Comparison of ENCODE assay signal across 11 cellular contexts in the genomic region with DNA sequence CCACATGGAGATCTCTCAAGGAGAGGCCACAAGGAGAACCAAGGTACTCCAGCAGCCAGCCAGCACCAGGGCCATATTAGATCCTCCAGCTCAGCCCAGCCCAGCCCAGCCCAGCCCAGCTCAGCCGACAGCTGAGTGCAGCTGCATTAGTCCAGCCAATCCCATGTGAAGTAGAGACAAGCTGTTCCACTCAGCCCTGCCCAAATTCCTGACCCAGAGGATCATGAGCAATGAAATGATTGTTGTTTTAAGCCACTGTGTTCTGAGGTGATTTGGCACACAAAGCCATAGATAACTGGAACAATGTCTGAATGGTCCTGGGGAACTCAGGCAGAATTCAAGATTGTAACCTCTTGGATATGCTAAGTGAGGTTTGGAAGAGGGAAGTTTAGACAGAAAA. TPM values are rescaled to one million over a fixed set of nuclear protein-coding genes. Genes with fewer than 3 reads are reported as not detected.
DNase-seq lines count a peak whose midpoint lies in the region; ATAC-seq, FAIRE-seq and TF ChIP-seq lines count a peak whose summit lies in the region.
"Had no signal": no experiment of that assay in that cellular context is flagged by ENCODE, and none has a peak within 500 bp of the region (broad histone marks: within the 10 kb centered on the region; RNA-seq: fewer than 3 reads in every experiment).

No MANE protein-coding gene starts in this region.

- H3K4me3 ChIP-seq in fibroblast of mammary gland (ENCODE audit: control insufficient read depth, low read depth, low read length) (no peak overlapping the region), mucosa of stomach (ENCODE audit: low read length) (no peak overlapping the region)
- H3K4me3 ChIP-seq: BLaER1 treated with 17β-estradiol and CSF1 and Interleukin-3, amounts not matched to agents 10 nM and 100 nM had no signal

- no peaks in the 10 kb centered on the region for H3K9me3 Mint-ChIP-seq in activated CD8-positive, alpha-beta T cell treated with anti-CD3 and anti-CD28 coated beads for 36 hours

- no peak for TF ChIP-seq CTCF in fibroblast of mammary gland (conservative IDR thresholded peaks at IDR 0.05; ENCODE audit: control insufficient read depth, insufficient read depth, low read depth, low read length)
- TF ChIP-seq CTCF in activated CD8-positive, alpha-beta T cell treated with anti-CD3 and anti-CD28 coated beads for 36 hours (IDR thresholded peaks at IDR 0.05) = no peak

- H3K36me3 Mint-ChIP-seq in activated CD8-positive, alpha-beta T cell treated with anti-CD3 and anti-CD28 coated beads for 36 hours (ENCODE audit: low read depth) = no peaks in the 10 kb centered on the region

- no peaks in the 10 kb centered on the region for H3K36me3 ChIP-seq in mucosa of stomach (ENCODE audit: control insufficient read depth, insufficient read depth, low read length)
- H3K36me3 ChIP-seq: BLaER1 treated with 17β-estradiol and CSF1 and Interleukin-3, amounts not matched to agents 10 nM and 100 nM; neutrophil had no signal

- no peaks in the 10 kb centered on the region for H3K9me3 ChIP-seq in mucosa of stomach (ENCODE audit: control insufficient read depth, low read length)
- H3K9me3 ChIP-seq: neutrophil had no signal

- H3K27me3 Mint-ChIP-seq in activated CD8-positive, alpha-beta T cell treated with anti-CD3 and anti-CD28 coated beads for 36 hours = peaks cover 3% of the 10 kb centered on the region

- no peak for FAIRE-seq in RCC 7860 (lab: Jason Lieb, UNC)

- H3K4me1 Mint-ChIP-seq in activated CD8-positive, alpha-beta T cell treated with anti-CD3 and anti-CD28 coated beads for 36 hours (ENCODE audit: low read depth) = no peaks in the 10 kb centered on the region

- POLR2A ChIA-PET in activated CD8-positive, alpha-beta T cell treated with anti-CD3 and anti-CD28 coated beads for 36 hours (lab: Charles Lee) = no interaction called here

- no peak overlapping the region for H3K4me3 Mint-ChIP-seq in activated CD8-positive, alpha-beta T cell treated with anti-CD3 and anti-CD28 coated beads for 36 hours

- no peak for ATAC-seq in activated CD8-positive, alpha-beta T cell treated with anti-CD3 and anti-CD28 coated beads for 36 hours

- no peak overlapping the region for H3K27ac Mint-ChIP-seq in activated CD8-positive, alpha-beta T cell treated with anti-CD3 and anti-CD28 coated beads for 36 hours

- H3K4me1 ChIP-seq in mucosa of stomach (ENCODE audit: control insufficient read depth, insufficient read depth, low read length) = peaks cover 88% of the 10 kb centered on the region

- no peaks in the 10 kb centered on the region for H3K27me3 ChIP-seq in mucosa of stomach (ENCODE audit: control insufficient read depth, insufficient read depth, low read length)

- intact Hi-C loops in activated CD8-positive, alpha-beta T cell treated with anti-CD3 and anti-CD28 coated beads for 36 hours (cut with micrococcal nuclease) = loop anchor here (5.0 kb wide), 1 partner anchor 51 kb away; no protein-coding TSS in a partner anchor

- CTCF ChIA-PET in activated CD8-positive, alpha-beta T cell treated with anti-CD3 and anti-CD28 coated beads for 36 hours (lab: Charles Lee) = no interaction called here

- DNase-seq in AG08396 (ENCODE audit: low spot score) (peak; percentile 66), RCC 7860 (ENCODE audit: low spot score) (peak; percentile 63), fibroblast of mammary gland (ENCODE audit: low read depth) (peak; percentile 53), NCI-H510A treated with DMSO at 0.1 percent for 48 hours (lab: John Stamatoyannopoulos, UW) (no peak), amygdala (lab: John Stamatoyannopoulos, UW) (no peak), GM19240 (ENCODE audit: insufficient read length, low spot score) (no peak)
- no peak for DNase-seq in activated CD8-positive, alpha-beta T cell treated with anti-CD3 and anti-CD28 coated beads for 36 hours

- peak overlapping the region; percentile 52 for H3K9ac ChIP-seq in mucosa of stomach (ENCODE audit: low read length)
- H3K9ac ChIP-seq: BLaER1 treated with 17β-estradiol and CSF1 and Interleukin-3, amounts not matched to agents 10 nM and 100 nM; KMS-11 had no signal

RNA-seq across cellular contexts. Expression of a gene that starts 59.5 kb away (rescaled TPM):
- total RNA-seq in activated CD8-positive, alpha-beta T cell treated with anti-CD3 and anti-CD28 coated beads for 36 hours = not detected

Comparison
In these comparisons a context has a peak if more than half of its experiments do, and no peak if none do; other contexts are left out.
1. DNase-seq: peak in AG08396 (single experiment), RCC 7860 (single experiment) and fibroblast of mammary gland (single experiment); none in activated CD8-positive, alpha-beta T cell treated with anti-CD3 and anti-CD28 coated beads for 36 hours (single experiment), NCI-H510A treated with DMSO at 0.1 percent for 48 hours (single experiment), amygdala (0 of 56) and GM19240 (single experiment).